ENCODE assay signal across 16 cellular contexts in genomic region chr21:43906585-43907370, GRCh38. TPM values are rescaled to one million over a fixed set of nuclear protein-coding genes. Genes with fewer than 3 reads are reported as not detected.
DNase-seq lines count a peak whose midpoint lies in the region; ATAC-seq and TF ChIP-seq lines count a peak whose summit lies in the region.
"Had no signal": no experiment of that assay in that cellular context is flagged by ENCODE, and none has a peak within 500 bp of the region (broad histone marks: within the 10 kb centered on the region; RNA-seq: fewer than 3 reads in every experiment).

No MANE protein-coding gene starts in this region.

- no peak overlapping the region for H3K4me3 Mint-ChIP-seq in natural killer cell treated with Interleukin-12 subunit alpha and Interleukin-12 subunit beta and Interleukin-15 and Interleukin-18, amount 100 ng/mL, for 72 hours
- H3K4me3 Mint-ChIP-seq in natural killer cell (no peak overlapping the region), chondrocyte (ENCODE audit: unreplicated experiment) (no peak overlapping the region)
- H3K4me3 Mint-ChIP-seq in CD4-positive, alpha-beta memory T cell = no peak overlapping the region

- H3K79me2 ChIP-seq in trophoblast cell (ENCODE audit: control insufficient read depth, insufficient read depth, low read length, poor library complexity) = no peaks in the 10 kb centered on the region

- H2AK5ac ChIP-seq in trophoblast cell (ENCODE audit: low read length) = no peak overlapping the region

- H3K27ac ChIP-seq in trophoblast cell (ENCODE audit: low read depth, low read length) = no peak overlapping the region
- no peak overlapping the region for H3K27ac ChIP-seq in CD4-positive, alpha-beta memory T cell (ENCODE audit: low read depth, low read length)

- peak overlapping the region; percentile 43 for H3K18ac ChIP-seq in trophoblast cell (ENCODE audit: low read length)

- peak in 1 of 2 donors; percentile 29 for ATAC-seq in natural killer cell treated with Interleukin-12 subunit alpha and Interleukin-12 subunit beta and Interleukin-15 and Interleukin-18, amount 100 ng/mL, for 72 hours
- ATAC-seq in natural killer cell = no peak
- ATAC-seq in GM18517 (IDR thresholded peaks at IDR 0.05; ENCODE audit: unreplicated experiment) = no peak
- ATAC-seq: K562 had no signal

- POLR2A ChIA-PET in CD4-positive, alpha-beta memory T cell (lab: Charles Lee; ENCODE audit: partially characterized antibody) = no interaction called here

- H4K91ac ChIP-seq in trophoblast cell (ENCODE audit: low read depth, low read length) = no peak overlapping the region

- no peak overlapping the region for H3K9ac ChIP-seq in trophoblast cell (ENCODE audit: low read length)

- H3K4me3 ChIP-seq in trophoblast cell (ENCODE audit: low read depth, low read length) = no peak overlapping the region
- no peak overlapping the region for H3K4me3 ChIP-seq in CD4-positive, alpha-beta memory T cell (ENCODE audit: low read length in 2 of 2)
- H3K4me3 ChIP-seq: K562, MG63, SK-N-MC had no signal

- no peaks in the 10 kb centered on the region for H3K27me3 ChIP-seq in trophoblast cell (ENCODE audit: insufficient read depth, low read length)
- no peaks in the 10 kb centered on the region for H3K27me3 ChIP-seq in CD4-positive, alpha-beta memory T cell (ENCODE audit: insufficient read depth, low read length)
- H3K27me3 ChIP-seq: MG63 had no signal

- H3K36me3 Mint-ChIP-seq in natural killer cell treated with Interleukin-12 subunit alpha and Interleukin-12 subunit beta and Interleukin-15 and Interleukin-18, amount 100 ng/mL, for 72 hours = peaks cover 5% of the 10 kb centered on the region
- H3K36me3 Mint-ChIP-seq in natural killer cell = no peaks in the 10 kb centered on the region
- peaks cover 3% of the 10 kb centered on the region for H3K36me3 Mint-ChIP-seq in chondrocyte (ENCODE audit: low read depth)
- H3K36me3 Mint-ChIP-seq in CD4-positive, alpha-beta memory T cell = peaks cover 38 to 41% of the 10 kb centered on the region in 2 donors

- CTCF ChIA-PET in CD4-positive, alpha-beta memory T cell (lab: Charles Lee; ENCODE audit: partially characterized antibody) = no interaction called here

- no peaks in the 10 kb centered on the region for H3K36me3 ChIP-seq in trophoblast cell (ENCODE audit: control insufficient read depth in 1 of 2, insufficient read depth in 2 of 2, low read length in 2 of 2)
- peaks cover 10% of the 10 kb centered on the region for H3K36me3 ChIP-seq in CD4-positive, alpha-beta memory T cell (ENCODE audit: insufficient read depth, low read length)

- peak; percentile 49 for DNase-seq in natural killer cell treated with Interleukin-12 subunit alpha and Interleukin-12 subunit beta and Interleukin-15 and Interleukin-18, amount 100 ng/mL, for 72 hours (ENCODE audit: low spot score)
- DNase-seq in natural killer cell (no peak), chondrocyte (ENCODE audit: low spot score) (peak; percentile 84), trophoblast cell (no peak), NCI-H2081 (lab: John Stamatoyannopoulos, UW) (no peak), hypothalamus (lab: John Stamatoyannopoulos, UW) (no peak)
- DNase-seq in CD4-positive, alpha-beta memory T cell = no peak
- DNase-seq: MG63, NCI-H1417, NCI-H1694 treated with DMSO at 0.1 percent for 48 hours, NCI-H446 treated with DMSO at 0.1 percent for 48 hours, NCI-H69, SHP77 treated with DMSO at 0.1 percent for 48 hours had no signal

- H3K4ac ChIP-seq in trophoblast cell (ENCODE audit: low read depth, low read length) = no peak overlapping the region

- H2AFZ ChIP-seq in trophoblast cell (ENCODE audit: insufficient read depth, low read length, poor library complexity) = no peak overlapping the region

- H3K23ac ChIP-seq in trophoblast cell (ENCODE audit: low read length) = no peak overlapping the region

- intact Hi-C loops in natural killer cell (cut with micrococcal nuclease) = no loop called here
- intact Hi-C loops in CD4-positive, alpha-beta memory T cell (cut with micrococcal nuclease) = no loop called here

- no peak overlapping the region for H2BK12ac ChIP-seq in trophoblast cell (ENCODE audit: low read length)

- H2BK120ac ChIP-seq in trophoblast cell (ENCODE audit: insufficient read depth, low read length, poor library complexity) = no peak overlapping the region

- H3K27me3 Mint-ChIP-seq in natural killer cell treated with Interleukin-12 subunit alpha and Interleukin-12 subunit beta and Interleukin-15 and Interleukin-18, amount 100 ng/mL, for 72 hours = no peaks in the 10 kb centered on the region
- no peaks in the 10 kb centered on the region for H3K27me3 Mint-ChIP-seq in natural killer cell (ENCODE audit: low read depth in 2 of 2)
- no peaks in the 10 kb centered on the region for H3K27me3 Mint-ChIP-seq in chondrocyte (ENCODE audit: low read depth)
- H3K27me3 Mint-ChIP-seq in CD4-positive, alpha-beta memory T cell = no peaks in the 10 kb centered on the region

- H3K9me3 ChIP-seq in trophoblast cell (ENCODE audit: insufficient read depth, low read depth, low read length) = no peaks in the 10 kb centered on the region
- no peaks in the 10 kb centered on the region for H3K9me3 ChIP-seq in CD4-positive, alpha-beta memory T cell (ENCODE audit: control insufficient read depth in 1 of 2, low read length in 2 of 2)
- H3K9me3 ChIP-seq: MG63 had no signal

- H3K4me1 ChIP-seq in trophoblast cell (ENCODE audit: control insufficient read depth in 1 of 2, insufficient read depth in 2 of 2, low read length in 2 of 2) = no peaks in the 10 kb centered on the region
- H3K4me1 ChIP-seq in CD4-positive, alpha-beta memory T cell (ENCODE audit: insufficient read depth, low read length) = no peaks in the 10 kb centered on the region

- H3K9me3 Mint-ChIP-seq in natural killer cell treated with Interleukin-12 subunit alpha and Interleukin-12 subunit beta and Interleukin-15 and Interleukin-18, amount 100 ng/mL, for 72 hours = no peaks in the 10 kb centered on the region
- H3K9me3 Mint-ChIP-seq in natural killer cell = no peaks in the 10 kb centered on the region
- no peaks in the 10 kb centered on the region for H3K9me3 Mint-ChIP-seq in chondrocyte (ENCODE audit: low read depth)
- H3K9me3 Mint-ChIP-seq in CD4-positive, alpha-beta memory T cell = no peaks in the 10 kb centered on the region

- no peaks in the 10 kb centered on the region for H3K79me1 ChIP-seq in trophoblast cell (ENCODE audit: low read length)

- no peak overlapping the region for H3K14ac ChIP-seq in trophoblast cell (ENCODE audit: low read length)

- WGBS in trophoblast cell (ENCODE audit: extremely low coverage, insufficient coverage, insufficient read length) = no CpG with 5 or more reads among the region's 26 CpGs

- no peak overlapping the region for H3K27ac Mint-ChIP-seq in natural killer cell treated with Interleukin-12 subunit alpha and Interleukin-12 subunit beta and Interleukin-15 and Interleukin-18, amount 100 ng/mL, for 72 hours
- H3K27ac Mint-ChIP-seq in natural killer cell = no peak overlapping the region
- no peak overlapping the region for H3K27ac Mint-ChIP-seq in chondrocyte (ENCODE audit: unreplicated experiment)
- H3K27ac Mint-ChIP-seq in CD4-positive, alpha-beta memory T cell = peak overlapping the region in 1 of 7 donors; percentile 15

- peaks cover 12 to 22% of the 10 kb centered on the region in 2 donors for H3K4me1 Mint-ChIP-seq in natural killer cell treated with Interleukin-12 subunit alpha and Interleukin-12 subunit beta and Interleukin-15 and Interleukin-18, amount 100 ng/mL, for 72 hours (ENCODE audit: low read depth in 2 of 2)
- H3K4me1 Mint-ChIP-seq in natural killer cell = peaks cover 15 to 19% of the 10 kb centered on the region in 2 donors
- peaks cover 25% of the 10 kb centered on the region for H3K4me1 Mint-ChIP-seq in chondrocyte (ENCODE audit: low read depth)
- peaks cover 13 to 42% (median 24%) of the 10 kb centered on the region in 4 donors for H3K4me1 Mint-ChIP-seq in CD4-positive, alpha-beta memory T cell

- no peak overlapping the region for H4K8ac ChIP-seq in trophoblast cell (ENCODE audit: low read depth, low read length)

- H4K12ac ChIP-seq in trophoblast cell (ENCODE audit: low read depth, low read length) = no peak overlapping the region

- TF ChIP-seq CTCF in natural killer cell (IDR thresholded peaks at IDR 0.05) (no peak), chondrocyte (IDR thresholded peaks at IDR 0.05) (no peak)

- H2BK5ac ChIP-seq in trophoblast cell (ENCODE audit: low read depth, low read length, poor library complexity) = no peak overlapping the region

- no peak overlapping the region for H3K4me2 ChIP-seq in trophoblast cell (ENCODE audit: low read length)

RNA-seq across cellular contexts. Expression of gene AGPAT3, which starts 41.8 kb away (rescaled TPM):
- total RNA-seq in natural killer cell treated with Interleukin-12 subunit alpha and Interleukin-12 subunit beta and Interleukin-15 and Interleukin-18, amount 100 ng/mL, for 72 hours = 100 to 1,000 TPM in 1 of 2 donors, 10 to 100 TPM in 1; 66.8 to 115 TPM
- total RNA-seq in natural killer cell (10 to 100 TPM; 39.5 to 45.7 (median 42.3) TPM), chondrocyte (43.5 to 48.1 TPM (median 45.4 TPM) in 3 replicates)
- 9.7 and 10.3 TPM in 2 replicates for polyA plus RNA-seq in trophoblast cell (2013)
- total RNA-seq in CD4-positive, alpha-beta memory T cell = 10 to 100 TPM; 72.4 to 76.7 TPM
- 10 to 100 TPM; 16.0 to 21.0 TPM for polyA plus RNA-seq in CD4-positive, alpha-beta memory T cell

Comparison
In these comparisons a context has a peak if more than half of its experiments do, and no peak if none do; other contexts are left out.
1. DNase-seq: peak in natural killer cell treated with Interleukin-12 subunit alpha and Interleukin-12 subunit beta and Interleukin-15 and Interleukin-18, amount 100 ng/mL, for 72 hours (single experiment) and chondrocyte (single experiment); none in natural killer cell (single experiment), trophoblast cell (0 of 2), NCI-H2081 (0 of 2), hypothalamus (0 of 51) and CD4-positive, alpha-beta memory T cell (0 of 5).